ENCODE assay signal across 24 cellular contexts in the genomic region with DNA sequence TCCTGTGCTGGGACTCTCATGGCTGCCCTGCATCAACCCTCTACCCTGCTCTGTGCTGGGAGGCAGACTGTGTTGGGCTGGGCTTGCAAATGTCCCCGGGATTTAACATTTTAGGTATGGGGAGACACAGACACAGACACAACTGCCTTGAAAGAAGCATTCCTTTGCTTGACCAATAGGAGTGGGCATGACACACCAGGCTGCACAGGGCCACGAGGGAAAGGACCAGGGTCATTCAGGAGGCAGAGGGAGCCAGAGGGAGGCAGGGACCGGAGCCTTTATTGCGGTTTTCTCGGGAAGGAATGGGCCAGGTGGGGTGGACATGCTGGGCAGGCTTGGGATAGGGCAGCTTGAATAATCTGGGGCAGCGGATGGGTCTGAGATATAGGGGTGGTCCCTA.
"Had no signal": no experiment of that assay in that cellular context is flagged by ENCODE, and none has a peak within 500 bp of the region (broad histone marks: within the 10 kb centered on the region; RNA-seq: fewer than 3 reads in every experiment).

No MANE protein-coding gene starts in this region.

- H3K9me2 ChIP-seq: SK-N-SH had no signal

- ATAC-seq: activated T-cell treated with anti-CD3 and anti-CD28 coated beads, Interleukin-2, amount 50 U/mL, for 72 hours had no signal

- H3K36me3 ChIP-seq: Peyer's patch, SJCRH30 had no signal

- H3K9me3 ChIP-seq: Peyer's patch, SJCRH30, SK-N-SH had no signal

- H3K4me2 ChIP-seq: KMS-11, SK-N-SH had no signal

- H3K4me1 ChIP-seq: Peyer's patch, SJCRH30 had no signal

- H3K27me3 ChIP-seq: Peyer's patch, SJCRH30 had no signal

- H3K27ac ChIP-seq: KMS-11, Peyer's patch, RWPE1, SJCRH30 had no signal

- H3K9ac ChIP-seq: KMS-11, SK-N-SH had no signal

- H3K4me3 ChIP-seq: Peyer's patch, SJCRH30 had no signal

- DNase-seq: activated B cell treated with CpG ODN at 0.5 μM for 24 hours; activated CD4-positive, alpha-beta memory T cell treated with anti-CD3 and anti-CD28 coated beads for 36 hours; activated CD4-positive, alpha-beta T cell treated with anti-CD3 and anti-CD28 coated beads for 1 hour; activated CD4-positive, alpha-beta T cell treated with anti-CD3 and anti-CD28 coated beads, Interleukin-2, amount 10 ng/mL, durations not matched to agents 24 days and 14 days; activated CD8-positive, alpha-beta memory T cell treated with anti-CD3 and anti-CD28 coated beads for 24 hours; activated gamma-delta T cell treated with Interleukin-2 at 50 U/mL for 16 hours; activated naive CD4-positive, alpha-beta T cell treated with anti-CD3 and anti-CD28 coated beads, Interleukin-2, amount 50 U/mL, for 16 hours; activated T-cell treated with anti-CD3 and anti-CD28 coated beads, Interleukin-2, amount 50 U/mL, for 72 hours; aorta; central memory CD4-positive, alpha-beta T cell; MV-4-11; NCI-H1092 treated with DMSO at 0.1 percent for 48 hours; NCI-H1417 treated with DMSO at 0.1 percent for 48 hours; NCI-H187; NCI-H2081 treated with DMSO at 0.1 percent for 48 hours; NCI-H446; NCI-H524; Peyer's patch; Right ventricle myocardium superior; SJCRH30; SK-N-SH; T-helper 1 cell had no signal
